14 cellular contexts compared by ENCODE assay signal in genomic region chr17:55660171-55660886, GRCh38.
DNase-seq lines count a peak whose midpoint lies in the region; ATAC-seq, FAIRE-seq and TF ChIP-seq lines count a peak whose summit lies in the region.
"Had no signal": no experiment of that assay in that cellular context is flagged by ENCODE, and none has a peak within 500 bp of the region (broad histone marks: within the 10 kb centered on the region; RNA-seq: fewer than 3 reads in every experiment).

No MANE protein-coding gene starts in this region.

- DNase-seq in HEK293T (ENCODE audit: extremely low spot score) (no peak), astrocyte (ENCODE audit: low read depth) (peak; percentile 9), left lobe of liver (ENCODE audit: low spot score) (peak; percentile 56), SW 1271 (lab: John Stamatoyannopoulos, UW) (no peak), NCI-H1436 (lab: John Stamatoyannopoulos, UW) (no peak), epidermal melanocyte (ENCODE audit: insufficient read length, low spot score) (no peak)
- DNase-seq: NCI-H1092, NCI-H524 treated with DMSO at 0.1 percent for 48 hours had no signal

- no peak for FAIRE-seq in astrocyte (lab: Jason Lieb, UNC)

- no peaks in the 10 kb centered on the region for H3K9me3 ChIP-seq in astrocyte (ENCODE audit: insufficient read depth, low read depth, low read length)
- H3K9me3 ChIP-seq in subcutaneous abdominal adipose tissue (ENCODE audit: control insufficient read depth in 5 of 5, low read length in 5 of 5): no peaks in the 10 kb centered on the region
- H3K9me3 ChIP-seq: SJCRH30 had no signal

- H3K9me3 Mint-ChIP-seq in astrocyte (ENCODE audit: unreplicated experiment): no peaks in the 10 kb centered on the region
- H3K9me3 Mint-ChIP-seq: activated T-helper 1 cell treated with anti-CD3 and anti-CD28 coated beads, Interleukin-12 subunit alpha, Interleukin-12 subunit beta, Interleukin-2, Interleukin-4 antibody, amounts not matched to agents 30 ng/mL and 10 ng/mL and 1 ng/mL, durations not matched to agents 14 hours and 24 hours and 36 hours; central memory CD8-positive, alpha-beta T cell; memory B cell had no signal

- H3K9ac ChIP-seq in astrocyte (ENCODE audit: low read length): no peak overlapping the region
- H3K9ac ChIP-seq in subcutaneous abdominal adipose tissue (ENCODE audit: low read length in 5 of 5): no peak overlapping the region

- H3K36me3 Mint-ChIP-seq in astrocyte (ENCODE audit: low read depth, unreplicated experiment): no peaks in the 10 kb centered on the region
- H3K36me3 Mint-ChIP-seq: memory B cell had no signal

- H3K27me3 Mint-ChIP-seq in astrocyte (ENCODE audit: low read depth, unreplicated experiment): no peaks in the 10 kb centered on the region

- H3K4me3 ChIP-seq in astrocyte (ENCODE audit: insufficient read depth, low read depth, low read length) (no peak overlapping the region), subcutaneous abdominal adipose tissue (ENCODE audit: low read depth in 1 of 5, low read length in 5 of 5) (no peak overlapping the region)
- H3K4me3 ChIP-seq: SJCRH30 had no signal

- peak; percentile 90 for ATAC-seq in left lobe of liver
- ATAC-seq: activated CD4-positive, CD25-positive, alpha-beta regulatory T cell treated with anti-CD3 and anti-CD28 coated beads, Interleukin-2, amount 50 U/mL, for 24 hours had no signal

- no peak overlapping the region for H3K27ac Mint-ChIP-seq in astrocyte (ENCODE audit: unreplicated experiment)
- H3K27ac Mint-ChIP-seq: activated T-helper 1 cell treated with anti-CD3 and anti-CD28 coated beads, Interleukin-12 subunit alpha, Interleukin-12 subunit beta, Interleukin-2, Interleukin-4 antibody, amounts not matched to agents 30 ng/mL and 10 ng/mL and 1 ng/mL, durations not matched to agents 14 hours and 24 hours and 36 hours; memory B cell had no signal

- H3K27me3 ChIP-seq in astrocyte (ENCODE audit: insufficient read depth, low read length) (no peaks in the 10 kb centered on the region), subcutaneous abdominal adipose tissue (ENCODE audit: control insufficient read depth in 5 of 5, insufficient read depth in 4 of 5, low read length in 5 of 5) (no peaks in the 10 kb centered on the region)
- H3K27me3 ChIP-seq: SJCRH30 had no signal

- no peak overlapping the region for H2AFZ ChIP-seq in astrocyte (ENCODE audit: low read depth, low read length)

- H3K4me1 ChIP-seq in astrocyte (ENCODE audit: insufficient read depth, low read length) (no peaks in the 10 kb centered on the region), subcutaneous abdominal adipose tissue (ENCODE audit: control insufficient read depth in 5 of 5, insufficient read depth in 5 of 5, low read length in 5 of 5) (peaks cover 0 to 15% (median 12%) of the 10 kb centered on the region in 5 donors)
- H3K4me1 ChIP-seq: SJCRH30 had no signal

- CTCF ChIA-PET in HEK293T (lab: Yijun Ruan, JAX): interaction anchor here (0.7 kb wide), 1 partner anchor 11 kb away, joined by 3 read pairs; no protein-coding TSS in a partner anchor

- no peaks in the 10 kb centered on the region for H4K20me1 ChIP-seq in astrocyte (ENCODE audit: insufficient read depth, low read length)

- H3K79me2 ChIP-seq in astrocyte (ENCODE audit: insufficient read depth, low read length): no peaks in the 10 kb centered on the region

- POLR2A ChIA-PET in HEK293T (lab: Yijun Ruan, JAX): no interaction called here

- H3K4me1 Mint-ChIP-seq in astrocyte (ENCODE audit: low read depth, unreplicated experiment): peaks cover 16% of the 10 kb centered on the region
- H3K4me1 Mint-ChIP-seq: central memory CD8-positive, alpha-beta T cell had no signal

- H3K36me3 ChIP-seq in astrocyte (ENCODE audit: insufficient read depth, low read length) (no peaks in the 10 kb centered on the region), subcutaneous abdominal adipose tissue (ENCODE audit: control insufficient read depth in 5 of 5, insufficient read depth in 5 of 5, low read length in 5 of 5) (no peaks in the 10 kb centered on the region)
- H3K36me3 ChIP-seq: SJCRH30 had no signal

- H3K27ac ChIP-seq in astrocyte (ENCODE audit: low read depth, low read length) (no peak overlapping the region), subcutaneous abdominal adipose tissue (ENCODE audit: low read depth, low read length) (peak overlapping the region; percentile 9)
- H3K27ac ChIP-seq: SJCRH30 had no signal

- no peak for TF ChIP-seq CTCF in astrocyte (IDR thresholded peaks at IDR 0.05; ENCODE audit: insufficient read depth, low read depth, low read length)

- no peak overlapping the region for H3K4me2 ChIP-seq in astrocyte (ENCODE audit: low read length)

- H3K4me3 Mint-ChIP-seq in astrocyte (ENCODE audit: unreplicated experiment): no peak overlapping the region
- H3K4me3 Mint-ChIP-seq: activated T-helper 1 cell treated with anti-CD3 and anti-CD28 coated beads, Interleukin-12 subunit alpha, Interleukin-12 subunit beta, Interleukin-2, Interleukin-4 antibody, amounts not matched to agents 30 ng/mL and 10 ng/mL and 1 ng/mL, durations not matched to agents 14 hours and 24 hours and 36 hours; central memory CD8-positive, alpha-beta T cell; memory B cell had no signal

TF ChIP-seq in HEK293T, 16 proteins besides CTCF, POLR2A, EP300 and RAD21:
- no peak for TF ChIP-seq ELF4 (IDR thresholded peaks at IDR 0.05)
- no peak for TF ChIP-seq SUZ12 (IDR thresholded peaks at IDR 0.05)
- TF ChIP-seq PKNOX1 (IDR thresholded peaks at IDR 0.05): peak; percentile 61; the same call in 1 of the 2 replicates
- TF ChIP-seq TARDBP (IDR thresholded peaks at IDR 0.05): no peak
- no peak for TF ChIP-seq HDGF (IDR thresholded peaks at IDR 0.05; ENCODE audit: borderline replicate concordance)

Comparison
In these comparisons a context has a peak if more than half of its experiments do, and no peak if none do; other contexts are left out.
1. DNase-seq: peak in astrocyte (single experiment) and left lobe of liver (single experiment); none in HEK293T (single experiment), SW 1271 (0 of 2), NCI-H1436 (single experiment) and epidermal melanocyte (single experiment).